25 cellular contexts compared by ENCODE assay signal in genomic region chr3:145673790-145674189, GRCh38.
DNase-seq lines count a peak whose midpoint lies in the region; ATAC-seq and TF ChIP-seq lines count a peak whose summit lies in the region.
"Had no signal": no experiment of that assay in that cellular context is flagged by ENCODE, and none has a peak within 500 bp of the region (broad histone marks: within the 10 kb centered on the region; RNA-seq: fewer than 3 reads in every experiment).

No MANE protein-coding gene starts in this region.

- no peak overlapping the region for H3K4me3 ChIP-seq in PC-9
- H3K4me3 ChIP-seq in neuronal stem cell (ENCODE audit: low read length in 2 of 2), result no peak overlapping the region
- no peak overlapping the region for H3K4me3 ChIP-seq in left lung
- H3K4me3 ChIP-seq: K562 had no signal

- POLR2A ChIA-PET in PC-9 (lab: Charles Lee; ENCODE audit: unreplicated experiment), result no interaction called here

- H2AFZ ChIP-seq in PC-9 (0 out of 2 replicates have a peak overlapping the region, but pooled peaks have one; percentile 33), neuronal stem cell (ENCODE audit: low read length) (peak overlapping the region; percentile 68)

- H3K9me3 Mint-ChIP-seq in nephron, result no peaks in the 10 kb centered on the region

- no peak overlapping the region for H2BK12ac ChIP-seq in neuronal stem cell (ENCODE audit: low read length)

- no peaks in the 10 kb centered on the region for H3K9me3 ChIP-seq in PC-9 (ENCODE audit: insufficient read depth, low read depth)
- peaks cover 0 to 3% of the 10 kb centered on the region in 2 donors for H3K9me3 ChIP-seq in neuronal stem cell (replicated peaks in 1 of 2; ENCODE audit: control insufficient read depth in 2 of 2, insufficient read depth in 1 of 2, low read depth in 1 of 2, low read length in 2 of 2)
- H3K9me3 ChIP-seq in left lung, result no peaks in the 10 kb centered on the region
- H3K9me3 ChIP-seq: Caco-2, SK-N-SH had no signal

- H3K36me3 ChIP-seq in PC-9 (ENCODE audit: low read depth) (no peaks in the 10 kb centered on the region), neuronal stem cell (replicated peaks in 1 of 2; ENCODE audit: control insufficient read depth in 2 of 2, insufficient read depth in 2 of 2, low read length in 2 of 2) (no peaks in the 10 kb centered on the region), left lung (no peaks in the 10 kb centered on the region)

- H3K27me3 ChIP-seq in PC-9 (ENCODE audit: insufficient read depth, low read depth), result no peaks in the 10 kb centered on the region
- H3K27me3 ChIP-seq in neuronal stem cell (ENCODE audit: control insufficient read depth in 3 of 3, insufficient read depth in 3 of 3, low read depth in 1 of 3, low read length in 3 of 3), result no peaks in the 10 kb centered on the region
- no peaks in the 10 kb centered on the region for H3K27me3 ChIP-seq in left lung

- H3K27ac ChIP-seq in PC-9 (no peak overlapping the region), neuronal stem cell (replicated peaks; ENCODE audit: low read length) (no peak overlapping the region), left lung (no peak overlapping the region)

- H3K4me1 ChIP-seq in PC-9 (replicated peaks; ENCODE audit: insufficient read depth) (no peaks in the 10 kb centered on the region), neuronal stem cell (ENCODE audit: control insufficient read depth in 2 of 2, insufficient read depth in 1 of 2, low read depth in 1 of 2, low read length in 2 of 2) (peaks cover 0 to 9% of the 10 kb centered on the region in 2 donors), left lung (no peaks in the 10 kb centered on the region)
- H3K4me1 ChIP-seq: Caco-2 had no signal

- no peak overlapping the region for H4K8ac ChIP-seq in neuronal stem cell (ENCODE audit: low read depth, low read length)

- H2BK120ac ChIP-seq in neuronal stem cell (ENCODE audit: low read depth, low read length), result no peak overlapping the region

- H2AK5ac ChIP-seq in neuronal stem cell (ENCODE audit: low read depth, low read length), result no peak overlapping the region

- H3K27me3 Mint-ChIP-seq in nephron (ENCODE audit: low read depth), result no peaks in the 10 kb centered on the region

- no peak overlapping the region for H3K14ac ChIP-seq in neuronal stem cell (ENCODE audit: low read length)

- no peaks in the 10 kb centered on the region for H3K36me3 Mint-ChIP-seq in nephron (ENCODE audit: low read depth)
- H3K36me3 Mint-ChIP-seq: CD8-positive, alpha-beta T cell had no signal

- H3K79me2 ChIP-seq in PC-9 (ENCODE audit: low read depth), result no peaks in the 10 kb centered on the region

- no peak overlapping the region for H3K18ac ChIP-seq in neuronal stem cell (ENCODE audit: low read length)

- no peaks in the 10 kb centered on the region for H3K9me2 ChIP-seq in PC-9 (ENCODE audit: insufficient read depth)
- H3K9me2 ChIP-seq: SK-N-SH had no signal

- CTCF ChIA-PET in PC-9 (lab: Charles Lee), result no interaction called here

- H3K4me3 Mint-ChIP-seq in nephron, result no peak overlapping the region
- H3K4me3 Mint-ChIP-seq: CD8-positive, alpha-beta T cell had no signal

- no peak overlapping the region for H2BK15ac ChIP-seq in neuronal stem cell (ENCODE audit: low read length)

- H3F3A ChIP-seq in PC-9 (ENCODE audit: insufficient read depth, low read depth), result no peaks in the 10 kb centered on the region

- peak overlapping the region in 2 of 3 experiments; percentile 31 to 51 for H3K27ac Mint-ChIP-seq in nephron
- H3K27ac Mint-ChIP-seq: CD8-positive, alpha-beta T cell had no signal

- no peak overlapping the region for H4K91ac ChIP-seq in neuronal stem cell (ENCODE audit: low read depth, low read length, poor library complexity)

- intact Hi-C loops in PC-9 (cut with micrococcal nuclease; ENCODE audit: unreplicated experiment), result no loop called here
- intact Hi-C loops in left lung (cut with DNase I), result no loop called here

- no peak overlapping the region for H3K9ac ChIP-seq in neuronal stem cell (ENCODE audit: low read depth, low read length, poor library complexity)
- H3K9ac ChIP-seq: SK-N-SH had no signal

- H4K20me1 ChIP-seq in PC-9 (ENCODE audit: insufficient read depth), result no peaks in the 10 kb centered on the region

- no peak overlapping the region for H3K4me2 ChIP-seq in PC-9
- no peak overlapping the region for H3K4me2 ChIP-seq in neuronal stem cell (ENCODE audit: insufficient read depth, low read length, poor library complexity, severe bottlenecking)
- H3K4me2 ChIP-seq: SK-N-SH had no signal

- H2BK5ac ChIP-seq in neuronal stem cell (ENCODE audit: low read length), result no peak overlapping the region

- no peak for ATAC-seq in left lung
- ATAC-seq: CD8-positive, alpha-beta T cell; K562 had no signal

- H3K79me1 ChIP-seq in neuronal stem cell (ENCODE audit: low read depth, low read length), result no peaks in the 10 kb centered on the region

- peaks cover 16% of the 10 kb centered on the region for H3K4me1 Mint-ChIP-seq in nephron

- no peak overlapping the region for H3K4ac ChIP-seq in neuronal stem cell (ENCODE audit: low read length)

- no CpG with 5 or more reads among the region's 2 CpGs for WGBS in neuronal stem cell (ENCODE audit: extremely low coverage in 2 of 2, insufficient read length in 2 of 2, insufficient replicate concordance in 1 of 2), 2 donors

- DNase-seq in Ammon's horn (ENCODE audit: low spot score), result peak; percentile 3
- no peak for DNase-seq in PC-9
- peak; percentile 8 for DNase-seq in neuronal stem cell (ENCODE audit: low spot score)
- no peak for DNase-seq in activated naive CD4-positive, alpha-beta T cell treated with anti-CD3 and anti-CD28 coated beads, Interleukin-2, amount 50 U/mL, for 16 hours
- no peak for DNase-seq in left lung
- DNase-seq in stimulated activated CD4-positive, alpha-beta T cell treated with anti-CD3 and anti-CD28 coated beads, Interleukin-2, amount 100 ng/mL, for 24 hours, result no peak
- DNase-seq: AML-193; C1 segment of cervical spinal cord; Caco-2; CD8-positive, alpha-beta T cell; DMS 273 treated with DMSO at 0.1 percent for 48 hours; DMS79; EL; GDM1; Kasumi-1; NCI-H1092 treated with DMSO at 0.1 percent for 48 hours; NCI-H1436; NCI-H1930; NCI-H526 treated with DMSO at 0.1 percent for 48 hours; OCI-M1; SIG-M5; SK-N-SH; SW 1271 had no signal

- no TSS peak for BruUV-seq in PC-9 (replicated peaks; lab: Mats Ljungman, UMichigan)

- H3K23ac ChIP-seq in neuronal stem cell (ENCODE audit: low read depth, low read length, poor library complexity), result no peak overlapping the region

- TF ChIP-seq CTCF in PC-9 (conservative IDR thresholded peaks at IDR 0.05) (no peak), nephron (IDR thresholded peaks at IDR 0.05; ENCODE audit: unreplicated experiment in 3 of 3) (no peak), left lung (IDR thresholded peaks at IDR 0.05) (no peak)

Comparison
In these comparisons a context has a peak if more than half of its experiments do, and no peak if none do; other contexts are left out.
1. DNase-seq: peak in Ammon's horn (single experiment) and neuronal stem cell (single experiment); none in PC-9 (0 of 2), activated naive CD4-positive, alpha-beta T cell treated with anti-CD3 and anti-CD28 coated beads, Interleukin-2, amount 50 U/mL, for 16 hours (single experiment), left lung (0 of 2) and stimulated activated CD4-positive, alpha-beta T cell treated with anti-CD3 and anti-CD28 coated beads, Interleukin-2, amount 100 ng/mL, for 24 hours (0 of 2).